30 cellular contexts compared by ENCODE assay signal in genomic region chr12:124749725-124750124, GRCh38.
"Had no signal": no experiment of that assay in that cellular context is flagged by ENCODE, and none has a peak within 500 bp of the region (broad histone marks: within the 10 kb centered on the region; RNA-seq: fewer than 3 reads in every experiment).

No MANE protein-coding gene starts in this region.

- DNase-seq: activated CD4-positive, alpha-beta T cell treated with anti-CD3 and anti-CD28 coated beads for 36 hours; activated CD4-positive, CD25-positive, alpha-beta regulatory T cell; activated CD8-positive, alpha-beta memory T cell treated with anti-CD3 and anti-CD28 coated beads, Interleukin-2, amount 10 ng/mL, durations not matched to agents 7 days and 5 days; activated CD8-positive, alpha-beta T cell treated with anti-CD3 and anti-CD28 coated beads, Interleukin-2, amount 10 ng/mL, durations not matched to agents 7 days and 5 days; activated naive CD4-positive, alpha-beta T cell; activated T-cell treated with anti-CD3 and anti-CD28 coated beads, Interleukin-2, amount 50 U/mL, for 48 hours; cerebellar nuclear complex; colonic mucosa; dorsolateral prefrontal cortex; effector memory CD4-positive, alpha-beta T cell; left ventricle myocardium superior; mammary epithelial cell; midbrain; naive thymus-derived CD8-positive, alpha-beta T cell; ovary; small intestine; stimulated activated CD4-positive, alpha-beta T cell treated with anti-CD3 and anti-CD28 coated beads, Interleukin-4, amount 100 ng/mL, for 24 hours; stimulated activated naive CD8-positive, alpha-beta T cell treated with anti-CD3 and anti-CD28 coated beads, Interleukin-15, amount 100 ng/mL, for 72 hours; T-helper 1 cell; tibial artery; upper lobe of right lung had no signal

- H3K36me3 Mint-ChIP-seq: naive thymus-derived CD8-positive, alpha-beta T cell; stimulated activated effector memory CD8-positive, alpha-beta T cell treated with anti-CD3 and anti-CD28 coated beads, Interleukin-12 subunit alpha, Interleukin-12 subunit beta, amount 100 ng/mL, for 72 hours had no signal

- H3K27ac ChIP-seq: cardiac muscle cell, colonic mucosa, neutrophil, ovary, tibial artery, upper lobe of right lung had no signal

- H3K36me3 ChIP-seq: cardiac muscle cell, colonic mucosa, neutrophil, ovary, tibial artery, upper lobe of right lung had no signal

- FAIRE-seq: frontal cortex, islet of Langerhans, small intestine had no signal

- H3K4me3 Mint-ChIP-seq: activated CD4-positive, alpha-beta T cell treated with anti-CD3 and anti-CD28 coated beads for 36 hours; activated CD8-positive, alpha-beta memory T cell treated with anti-CD3 and anti-CD28 coated beads, Interleukin-2, amount 10 ng/mL, durations not matched to agents 7 days and 5 days; activated CD8-positive, alpha-beta T cell treated with anti-CD3 and anti-CD28 coated beads, Interleukin-2, amount 10 ng/mL, durations not matched to agents 7 days and 5 days; naive thymus-derived CD8-positive, alpha-beta T cell; stimulated activated effector memory CD8-positive, alpha-beta T cell treated with anti-CD3 and anti-CD28 coated beads, Interleukin-12 subunit alpha, Interleukin-12 subunit beta, amount 100 ng/mL, for 72 hours; stimulated activated naive CD8-positive, alpha-beta T cell treated with anti-CD3 and anti-CD28 coated beads, Interleukin-15, amount 100 ng/mL, for 72 hours; T-helper 2 cell treated with Interferon-gamma antibody and Interleukin-4, amounts not matched to agents 5 μg/mL and 100 μg/mL, for 36 hours had no signal

- ATAC-seq: activated CD4-positive, alpha-beta T cell treated with anti-CD3 and anti-CD28 coated beads for 36 hours; activated CD8-positive, alpha-beta memory T cell treated with anti-CD3 and anti-CD28 coated beads, Interleukin-2, amount 10 ng/mL, durations not matched to agents 7 days and 5 days; activated CD8-positive, alpha-beta T cell treated with anti-CD3 and anti-CD28 coated beads, Interleukin-2, amount 10 ng/mL, durations not matched to agents 7 days and 5 days; activated naive CD4-positive, alpha-beta T cell treated with anti-CD3 and anti-CD28 coated beads, Interleukin-2, amount 50 U/mL, for 72 hours; left ventricle myocardium superior; naive thymus-derived CD8-positive, alpha-beta T cell; sciatic nerve; stimulated activated effector memory CD8-positive, alpha-beta T cell treated with anti-CD3 and anti-CD28 coated beads, Interleukin-12 subunit alpha, Interleukin-12 subunit beta, amount 100 ng/mL, for 72 hours; stimulated activated naive CD8-positive, alpha-beta T cell treated with anti-CD3 and anti-CD28 coated beads, Interleukin-15, amount 100 ng/mL, for 72 hours; upper lobe of right lung had no signal

- H3K27ac Mint-ChIP-seq: activated CD4-positive, alpha-beta T cell treated with anti-CD3 and anti-CD28 coated beads for 36 hours; activated CD8-positive, alpha-beta memory T cell treated with anti-CD3 and anti-CD28 coated beads, Interleukin-2, amount 10 ng/mL, durations not matched to agents 7 days and 5 days; activated CD8-positive, alpha-beta T cell treated with anti-CD3 and anti-CD28 coated beads, Interleukin-2, amount 10 ng/mL, durations not matched to agents 7 days and 5 days; activated naive CD4-positive, alpha-beta T cell treated with anti-CD3 and anti-CD28 coated beads, Interleukin-2, amount 50 U/mL, for 72 hours; naive thymus-derived CD8-positive, alpha-beta T cell; progenitor cell of endocrine pancreas; stimulated activated effector memory CD8-positive, alpha-beta T cell treated with anti-CD3 and anti-CD28 coated beads, Interleukin-12 subunit alpha, Interleukin-12 subunit beta, amount 100 ng/mL, for 72 hours; stimulated activated naive CD8-positive, alpha-beta T cell treated with anti-CD3 and anti-CD28 coated beads, Interleukin-15, amount 100 ng/mL, for 72 hours; T-helper 2 cell treated with Interferon-gamma antibody and Interleukin-4, amounts not matched to agents 5 μg/mL and 100 μg/mL, for 36 hours had no signal

- H3K27me3 ChIP-seq: cardiac muscle cell, colonic mucosa, dorsolateral prefrontal cortex, ovary, tibial artery, upper lobe of right lung had no signal

- H3K27me3 Mint-ChIP-seq: progenitor cell of endocrine pancreas had no signal

- H3K9me3 ChIP-seq: colonic mucosa, neutrophil, ovary, tibial artery, upper lobe of right lung had no signal

- H3K4me3 ChIP-seq: cardiac muscle cell, colonic mucosa, dorsolateral prefrontal cortex, ovary, tibial artery, upper lobe of right lung had no signal
